ENCODE assay signal across 1 cellular context in the genomic region with DNA sequence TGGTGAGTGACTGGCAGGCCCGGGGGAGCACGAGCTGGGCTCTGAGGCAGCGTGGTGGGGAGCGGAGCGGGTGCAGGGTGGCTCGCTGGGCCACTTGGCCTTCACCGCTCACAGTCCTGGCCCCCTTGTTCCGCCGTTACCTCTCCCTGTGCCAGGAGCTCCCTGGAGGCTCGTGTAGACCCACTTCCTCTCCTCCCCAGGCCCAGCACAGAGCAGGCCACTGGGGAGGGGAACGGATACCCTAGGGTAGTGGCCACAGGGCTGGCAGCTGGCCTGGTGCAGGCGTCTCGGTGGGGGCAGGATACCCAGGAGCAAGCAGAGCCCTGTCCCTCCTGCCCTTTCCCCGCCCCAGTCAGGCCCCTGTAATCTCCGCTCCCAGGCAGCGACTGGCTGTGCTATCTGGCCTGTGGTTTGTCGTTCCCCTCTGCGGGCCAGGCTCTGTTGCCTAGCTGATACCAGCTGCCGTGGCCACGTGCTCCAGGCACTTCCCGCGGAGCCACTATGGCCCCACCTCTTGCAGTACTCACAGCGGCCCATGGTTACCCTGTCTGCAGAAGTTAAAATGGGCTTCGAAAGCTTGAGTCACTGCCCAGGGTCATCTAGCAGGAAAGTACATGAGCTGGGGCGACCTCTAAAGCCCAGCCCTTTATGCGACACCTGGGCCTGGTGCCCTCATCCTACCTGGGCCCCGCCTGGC.
TF ChIP-seq lines count a peak whose summit lies in the region.

No MANE protein-coding gene starts in this region.

TF ChIP-seq in K562, 482 proteins besides CTCF, POLR2A, EP300 and RAD21 (continued from another document):
- TF ChIP-seq, protein P1, sequence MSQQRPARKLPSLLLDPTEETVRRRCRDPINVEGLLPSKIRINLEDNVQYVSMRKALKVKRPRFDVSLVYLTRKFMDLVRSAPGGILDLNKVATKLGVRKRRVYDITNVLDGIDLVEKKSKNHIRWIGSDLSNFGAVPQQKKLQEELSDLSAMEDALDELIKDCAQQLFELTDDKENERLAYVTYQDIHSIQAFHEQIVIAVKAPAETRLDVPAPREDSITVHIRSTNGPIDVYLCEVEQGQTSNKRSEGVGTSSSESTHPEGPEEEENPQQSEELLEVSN (IDR thresholded peaks at IDR 0.05; ENCODE audit: borderline replicate concordance in 1 of 2, extremely low read depth in 1 of 2, insufficient read depth in 1 of 2, insufficient read length in 1 of 2, low read depth in 1 of 2, low read length in 1 of 2, poor library complexity in 1 of 2, severe bottlenecking in 1 of 2), result peak; percentile 99
- TF ChIP-seq ZNF184 (CRISPR knock-in tag; IDR thresholded peaks at IDR 0.05) (no peak), HNRNPH1 (optimal IDR thresholded peaks at IDR 0.05; ENCODE audit: low read depth, low read length) (no peak), SRSF3 (IDR thresholded peaks at IDR 0.05; ENCODE audit: insufficient read depth, low read length) (no peak), ZFP30 (CRISPR knock-in tag; IDR thresholded peaks at IDR 0.05; ENCODE audit: borderline replicate concordance) (no peak), ZNF717 (CRISPR knock-in tag; IDR thresholded peaks at IDR 0.05) (0 out of 2 replicates have a peak, but pooled peaks have one; percentile 45), NEUROD1 (IDR thresholded peaks at IDR 0.05; ENCODE audit: borderline replicate concordance, low read depth, low read length, partially characterized antibody) (peak; percentile 94), DNMT1 (IDR thresholded peaks at IDR 0.05) (no peak), MAFF (IDR thresholded peaks at IDR 0.05; ENCODE audit: low read length) (no peak), CHD2 (IDR thresholded peaks at IDR 0.05; ENCODE audit: low read depth, low read length) (peak; percentile 64), NRF1 (conservative IDR thresholded peaks at IDR 0.05 in 1 of 2, IDR thresholded peaks at IDR 0.05 in 1 of 2) (peak; percentile 46 to 56; a peak in 3 of 4 replicates), ZNF175 (CRISPR knock-in tag; IDR thresholded peaks at IDR 0.05; ENCODE audit: low read depth) (peak; percentile 96), KAT7 (CRISPR knock-in tag; IDR thresholded peaks at IDR 0.05; ENCODE audit: borderline replicate concordance) (0 out of 2 replicates have a peak, but pooled peaks have one; percentile 63), JUN (IDR thresholded peaks at IDR 0.05; ENCODE audit: borderline replicate concordance, low read depth, low read length) (peak; percentile 74; the same call in 1 of the 2 replicates), JUN (CRISPR knock-in tag; IDR thresholded peaks at IDR 0.05; ENCODE audit: borderline replicate concordance) (0 out of 2 replicates have a peak, but pooled peaks have one; percentile 80), ZNF644 (tag; IDR thresholded peaks at IDR 0.05; ENCODE audit: low read depth) (peak; percentile 96), KHSRP (IDR thresholded peaks at IDR 0.05) (peak; percentile 81), POU5F1 (IDR thresholded peaks at IDR 0.05; ENCODE audit: borderline replicate concordance, low read depth, low read length, partially characterized antibody) (no peak), SMARCA5 (IDR thresholded peaks at IDR 0.05) (no peak)
- TF ChIP-seq, protein P2, sequence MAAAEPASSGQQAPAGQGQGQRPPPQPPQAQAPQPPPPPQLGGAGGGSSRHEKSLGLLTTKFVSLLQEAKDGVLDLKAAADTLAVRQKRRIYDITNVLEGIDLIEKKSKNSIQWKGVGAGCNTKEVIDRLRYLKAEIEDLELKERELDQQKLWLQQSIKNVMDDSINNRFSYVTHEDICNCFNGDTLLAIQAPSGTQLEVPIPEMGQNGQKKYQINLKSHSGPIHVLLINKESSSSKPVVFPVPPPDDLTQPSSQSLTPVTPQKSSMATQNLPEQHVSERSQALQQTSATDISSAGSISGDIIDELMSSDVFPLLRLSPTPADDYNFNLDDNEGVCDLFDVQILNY (CRISPR knock-in tag; IDR thresholded peaks at IDR 0.05), result peak; percentile 93; the same call in 1 of the 2 replicates
- TF ChIP-seq, protein P3, sequence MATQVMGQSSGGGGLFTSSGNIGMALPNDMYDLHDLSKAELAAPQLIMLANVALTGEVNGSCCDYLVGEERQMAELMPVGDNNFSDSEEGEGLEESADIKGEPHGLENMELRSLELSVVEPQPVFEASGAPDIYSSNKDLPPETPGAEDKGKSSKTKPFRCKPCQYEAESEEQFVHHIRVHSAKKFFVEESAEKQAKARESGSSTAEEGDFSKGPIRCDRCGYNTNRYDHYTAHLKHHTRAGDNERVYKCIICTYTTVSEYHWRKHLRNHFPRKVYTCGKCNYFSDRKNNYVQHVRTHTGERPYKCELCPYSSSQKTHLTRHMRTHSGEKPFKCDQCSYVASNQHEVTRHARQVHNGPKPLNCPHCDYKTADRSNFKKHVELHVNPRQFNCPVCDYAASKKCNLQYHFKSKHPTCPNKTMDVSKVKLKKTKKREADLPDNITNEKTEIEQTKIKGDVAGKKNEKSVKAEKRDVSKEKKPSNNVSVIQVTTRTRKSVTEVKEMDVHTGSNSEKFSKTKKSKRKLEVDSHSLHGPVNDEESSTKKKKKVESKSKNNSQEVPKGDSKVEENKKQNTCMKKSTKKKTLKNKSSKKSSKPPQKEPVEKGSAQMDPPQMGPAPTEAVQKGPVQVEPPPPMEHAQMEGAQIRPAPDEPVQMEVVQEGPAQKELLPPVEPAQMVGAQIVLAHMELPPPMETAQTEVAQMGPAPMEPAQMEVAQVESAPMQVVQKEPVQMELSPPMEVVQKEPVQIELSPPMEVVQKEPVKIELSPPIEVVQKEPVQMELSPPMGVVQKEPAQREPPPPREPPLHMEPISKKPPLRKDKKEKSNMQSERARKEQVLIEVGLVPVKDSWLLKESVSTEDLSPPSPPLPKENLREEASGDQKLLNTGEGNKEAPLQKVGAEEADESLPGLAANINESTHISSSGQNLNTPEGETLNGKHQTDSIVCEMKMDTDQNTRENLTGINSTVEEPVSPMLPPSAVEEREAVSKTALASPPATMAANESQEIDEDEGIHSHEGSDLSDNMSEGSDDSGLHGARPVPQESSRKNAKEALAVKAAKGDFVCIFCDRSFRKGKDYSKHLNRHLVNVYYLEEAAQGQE (CRISPR knock-in tag; IDR thresholded peaks at IDR 0.05; ENCODE audit: low read depth), result peak; percentile 52; the same call in 1 of the 2 replicates
- TF ChIP-seq, protein P4, sequence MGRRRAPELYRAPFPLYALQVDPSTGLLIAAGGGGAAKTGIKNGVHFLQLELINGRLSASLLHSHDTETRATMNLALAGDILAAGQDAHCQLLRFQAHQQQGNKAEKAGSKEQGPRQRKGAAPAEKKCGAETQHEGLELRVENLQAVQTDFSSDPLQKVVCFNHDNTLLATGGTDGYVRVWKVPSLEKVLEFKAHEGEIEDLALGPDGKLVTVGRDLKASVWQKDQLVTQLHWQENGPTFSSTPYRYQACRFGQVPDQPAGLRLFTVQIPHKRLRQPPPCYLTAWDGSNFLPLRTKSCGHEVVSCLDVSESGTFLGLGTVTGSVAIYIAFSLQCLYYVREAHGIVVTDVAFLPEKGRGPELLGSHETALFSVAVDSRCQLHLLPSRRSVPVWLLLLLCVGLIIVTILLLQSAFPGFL (CRISPR knock-in tag; IDR thresholded peaks at IDR 0.05), result no peak
- TF ChIP-seq, protein P5, sequence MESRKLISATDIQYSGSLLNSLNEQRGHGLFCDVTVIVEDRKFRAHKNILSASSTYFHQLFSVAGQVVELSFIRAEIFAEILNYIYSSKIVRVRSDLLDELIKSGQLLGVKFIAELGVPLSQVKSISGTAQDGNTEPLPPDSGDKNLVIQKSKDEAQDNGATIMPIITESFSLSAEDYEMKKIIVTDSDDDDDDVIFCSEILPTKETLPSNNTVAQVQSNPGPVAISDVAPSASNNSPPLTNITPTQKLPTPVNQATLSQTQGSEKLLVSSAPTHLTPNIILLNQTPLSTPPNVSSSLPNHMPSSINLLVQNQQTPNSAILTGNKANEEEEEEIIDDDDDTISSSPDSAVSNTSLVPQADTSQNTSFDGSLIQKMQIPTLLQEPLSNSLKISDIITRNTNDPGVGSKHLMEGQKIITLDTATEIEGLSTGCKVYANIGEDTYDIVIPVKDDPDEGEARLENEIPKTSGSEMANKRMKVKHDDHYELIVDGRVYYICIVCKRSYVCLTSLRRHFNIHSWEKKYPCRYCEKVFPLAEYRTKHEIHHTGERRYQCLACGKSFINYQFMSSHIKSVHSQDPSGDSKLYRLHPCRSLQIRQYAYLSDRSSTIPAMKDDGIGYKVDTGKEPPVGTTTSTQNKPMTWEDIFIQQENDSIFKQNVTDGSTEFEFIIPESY (CRISPR knock-in tag; IDR thresholded peaks at IDR 0.05), result peak; percentile 85
